Comparison of ENCODE assay signal across 15 cellular contexts in genomic region chr16:50329446-50330189, GRCh38. TPM values are rescaled to one million over a fixed set of nuclear protein-coding genes. Genes with fewer than 3 reads are reported as not detected.
A peak's percentile ranks its signal among the peaks of the same experiment; 100 is the strongest.
DNase-seq lines count a peak whose midpoint lies in the region; ATAC-seq and TF ChIP-seq lines count a peak whose summit lies in the region.
"Had no signal": no experiment of that assay in that cellular context is flagged by ENCODE, and none has a peak within 500 bp of the region (broad histone marks: within the 10 kb centered on the region; RNA-seq: fewer than 3 reads in every experiment).

No MANE protein-coding gene starts in this region.

- H3K27ac Mint-ChIP-seq in activated T-cell treated with anti-CD3 and anti-CD28 coated beads, Interleukin-2, amount 50 U/mL, for 72 hours, result peak overlapping the region; percentile 92
- H3K27ac Mint-ChIP-seq in activated CD8-positive, alpha-beta T cell treated with anti-CD3 and anti-CD28 coated beads, Interleukin-2, amount 10 ng/mL, durations not matched to agents 7 days and 5 days, result peak overlapping the region; percentile 47

- WGBS in stomach, 5 donors, result 59 to 83% (median 75%) methylated on average over 11 of the region's 11 CpGs

- H3K9me3 ChIP-seq in stomach, result no peaks in the 10 kb centered on the region
- no peaks in the 10 kb centered on the region for H3K9me3 ChIP-seq in MG63
- H3K9me3 ChIP-seq: right atrium auricular region had no signal

- H3K27me3 ChIP-seq in stomach (no peaks in the 10 kb centered on the region), MG63 (no peaks in the 10 kb centered on the region)
- H3K27me3 ChIP-seq: right atrium auricular region had no signal

- no peak overlapping the region for H3K4me3 ChIP-seq in stomach
- no peak overlapping the region for H3K4me3 ChIP-seq in MG63
- H3K4me3 ChIP-seq: right atrium auricular region had no signal

- ATAC-seq in activated T-cell treated with anti-CD3 and anti-CD28 coated beads, Interleukin-2, amount 50 U/mL, for 72 hours (replicated peaks in 1 of 2), result no peak
- ATAC-seq in activated CD8-positive, alpha-beta T cell treated with anti-CD3 and anti-CD28 coated beads, Interleukin-2, amount 10 ng/mL, durations not matched to agents 7 days and 5 days, result no peak

- TF ChIP-seq CTCF in stomach (IDR thresholded peaks at IDR 0.05), result no peak

- peak overlapping the region in 3 of 5 donors; percentile 32 to 71 (median 49) for H3K27ac ChIP-seq in stomach
- H3K27ac ChIP-seq: right atrium auricular region had no signal

- peak overlapping the region in 1 of 2 donors; percentile 42 for H3K4me3 Mint-ChIP-seq in activated T-cell treated with anti-CD3 and anti-CD28 coated beads, Interleukin-2, amount 50 U/mL, for 72 hours
- H3K4me3 Mint-ChIP-seq in activated CD8-positive, alpha-beta T cell treated with anti-CD3 and anti-CD28 coated beads, Interleukin-2, amount 10 ng/mL, durations not matched to agents 7 days and 5 days, result no peak overlapping the region
- H3K4me3 Mint-ChIP-seq: nephron had no signal

- no peaks in the 10 kb centered on the region for H3K27me3 Mint-ChIP-seq in activated T-cell treated with anti-CD3 and anti-CD28 coated beads, Interleukin-2, amount 50 U/mL, for 72 hours (ENCODE audit: low read depth)
- no peaks in the 10 kb centered on the region for H3K27me3 Mint-ChIP-seq in activated CD8-positive, alpha-beta T cell treated with anti-CD3 and anti-CD28 coated beads, Interleukin-2, amount 10 ng/mL, durations not matched to agents 7 days and 5 days (ENCODE audit: low read depth)

- TF ChIP-seq POLR2A in stomach (IDR thresholded peaks at IDR 0.05), result no peak

- H3K4me1 ChIP-seq in stomach, result peaks cover 0 to 37% (median 9%) of the 10 kb centered on the region in 4 donors
- H3K4me1 ChIP-seq: right atrium auricular region had no signal

- POLR2A ChIA-PET in activated CD8-positive, alpha-beta T cell treated with anti-CD3 and anti-CD28 coated beads, Interleukin-2, amount 10 ng/mL, durations not matched to agents 7 days and 5 days (lab: Charles Lee), result interaction anchor here (0.6 to 4.8 kb wide), 5 partner anchors 9 to 344 kb away, joined by 3 to 38 read pairs (median 3); no protein-coding TSS in a partner anchor

- DNase-seq in activated T-cell treated with anti-CD3 and anti-CD28 coated beads, Interleukin-2, amount 50 U/mL, for 72 hours, result no peak
- no peak for DNase-seq in activated T-cell treated with anti-CD3 and anti-CD28 coated beads, Interleukin-2, amount 50 U/mL, for 48 hours
- no peak for DNase-seq in activated CD8-positive, alpha-beta T cell treated with anti-CD3 and anti-CD28 coated beads, Interleukin-2, amount 10 ng/mL, durations not matched to agents 7 days and 5 days
- DNase-seq in medulla oblongata (ENCODE audit: extremely low spot score) (peak; percentile 22), stomach (no peak), NCI-H1694 treated with DMSO at 0.1 percent for 48 hours (lab: John Stamatoyannopoulos, UW) (no peak), MG63 (no peak)
- no peak for DNase-seq in stimulated activated CD4-positive, alpha-beta T cell treated with anti-CD3 and anti-CD28 coated beads, Interleukin-4, amount 100 ng/mL, for 1 hour
- DNase-seq: amygdala; Calu3; NCI-H1048; NCI-H2171 treated with DMSO at 0.1 percent for 48 hours; stimulated activated CD4-positive, alpha-beta T cell treated with anti-CD3 and anti-CD28 coated beads, Interleukin-2, amount 100 ng/mL, for 48 hours had no signal

- CTCF ChIA-PET in activated CD8-positive, alpha-beta T cell treated with anti-CD3 and anti-CD28 coated beads, Interleukin-2, amount 10 ng/mL, durations not matched to agents 7 days and 5 days (lab: Charles Lee), result interaction anchor here (0.9 to 15.0 kb wide), 9 partner anchors 11 to 476 kb away, joined by 3 to 439 read pairs (median 31); no protein-coding TSS in a partner anchor

- H3K36me3 ChIP-seq in stomach (peaks cover 12 to 81% (median 65%) of the 10 kb centered on the region in 4 donors), MG63 (peaks cover 21% of the 10 kb centered on the region)

- peaks cover 13 to 33% of the 10 kb centered on the region in 2 donors for H3K36me3 Mint-ChIP-seq in activated T-cell treated with anti-CD3 and anti-CD28 coated beads, Interleukin-2, amount 50 U/mL, for 72 hours (ENCODE audit: insufficient read depth in 2 of 2)
- peaks cover 72% of the 10 kb centered on the region for H3K36me3 Mint-ChIP-seq in activated CD8-positive, alpha-beta T cell treated with anti-CD3 and anti-CD28 coated beads, Interleukin-2, amount 10 ng/mL, durations not matched to agents 7 days and 5 days (ENCODE audit: low read depth)

- peaks cover 41% of the 10 kb centered on the region for H3K4me1 Mint-ChIP-seq in activated T-cell treated with anti-CD3 and anti-CD28 coated beads, Interleukin-2, amount 50 U/mL, for 72 hours (ENCODE audit: low read depth)
- peaks cover 56% of the 10 kb centered on the region for H3K4me1 Mint-ChIP-seq in activated CD8-positive, alpha-beta T cell treated with anti-CD3 and anti-CD28 coated beads, Interleukin-2, amount 10 ng/mL, durations not matched to agents 7 days and 5 days (ENCODE audit: low read depth)

- no peak for TF ChIP-seq EP300 in stomach (IDR thresholded peaks at IDR 0.05)

- intact Hi-C loops in stomach (cut with DNase I; ENCODE audit: low total_unique reads), result no loop called here

- peaks cover 0 to 2% of the 10 kb centered on the region in 2 donors for H3K9me3 Mint-ChIP-seq in activated T-cell treated with anti-CD3 and anti-CD28 coated beads, Interleukin-2, amount 50 U/mL, for 72 hours
- H3K9me3 Mint-ChIP-seq in activated CD8-positive, alpha-beta T cell treated with anti-CD3 and anti-CD28 coated beads, Interleukin-2, amount 10 ng/mL, durations not matched to agents 7 days and 5 days (ENCODE audit: insufficient read depth), result no peaks in the 10 kb centered on the region
- H3K9me3 Mint-ChIP-seq: nephron had no signal

RNA-seq across cellular contexts. Expression of gene BRD7, which starts 39.2 kb away (rescaled TPM):
- 10 to 100 TPM; 74.8 to 84.2 TPM for total RNA-seq in activated T-cell treated with anti-CD3 and anti-CD28 coated beads, Interleukin-2, amount 50 U/mL, for 72 hours
- total RNA-seq in activated CD8-positive, alpha-beta T cell treated with anti-CD3 and anti-CD28 coated beads, Interleukin-2, amount 10 ng/mL, durations not matched to agents 7 days and 5 days, result 10 to 100 TPM; 88.9 to 90.4 TPM
- total RNA-seq in stomach, result 10 to 100 TPM in 4 of 5 donors, 1 to 10 TPM in 1; 9.3 to 71.8 (median 25.0) TPM
- polyA plus RNA-seq in stomach, result 10 to 100 TPM; 35.0 to 65.8 (median 52.3) TPM
- total RNA-seq in MG63 (2014; rRNA removed; shearing (Covaris generic); ENCODE audit: low replicate concordance), result 23.6 and 39.1 TPM in 2 replicates
